Comparison of ENCODE assay signal across 12 cellular contexts in the genomic region with DNA sequence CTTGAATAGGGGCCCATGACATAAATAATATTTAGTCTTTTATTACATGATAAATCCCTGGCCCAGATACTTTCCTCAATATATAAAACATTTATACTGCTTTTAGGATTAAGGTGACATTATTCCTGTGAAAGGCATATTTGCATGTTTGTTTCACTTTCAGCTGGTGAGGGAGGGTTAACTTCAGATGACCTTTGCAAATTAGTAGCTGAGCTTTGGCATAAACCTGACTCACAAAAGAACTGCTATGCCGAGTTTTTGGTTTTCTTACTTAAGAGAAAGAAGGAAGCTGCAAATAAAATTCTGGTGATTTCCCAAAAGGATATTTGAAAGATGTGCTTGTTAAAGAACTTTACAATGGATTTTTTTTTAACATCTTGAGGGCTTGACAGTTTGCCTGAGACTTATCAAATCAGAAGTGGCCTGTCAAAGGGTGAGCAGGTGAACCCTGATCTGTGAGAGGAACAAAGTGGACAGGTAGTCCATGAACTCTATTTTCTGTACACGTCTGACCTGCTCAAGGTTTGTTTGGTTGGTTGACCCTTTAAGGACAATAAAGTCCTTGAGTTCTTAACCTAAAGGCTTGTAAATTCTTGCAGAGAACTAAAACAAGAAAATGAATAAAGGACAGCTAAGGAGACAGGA.
DNase-seq lines count a peak whose midpoint lies in the region; ATAC-seq, FAIRE-seq and TF ChIP-seq lines count a peak whose summit lies in the region.
"Had no signal": no experiment of that assay in that cellular context is flagged by ENCODE, and none has a peak within 500 bp of the region (broad histone marks: within the 10 kb centered on the region; RNA-seq: fewer than 3 reads in every experiment).

No MANE protein-coding gene starts in this region.

- DNase-seq in fibroblast of villous mesenchyme (ENCODE audit: low read depth) (peak; percentile 11), pancreas (no peak), globus pallidus (ENCODE audit: low spot score) (no peak)
- DNase-seq in activated CD8-positive, alpha-beta memory T cell treated with anti-CD3 and anti-CD28 coated beads, Interleukin-2, amount 50 U/mL, for 4 hours: no peak
- no peak for DNase-seq in activated CD4-positive, alpha-beta T cell treated with anti-CD3 and anti-CD28 coated beads, Interleukin-2, amount 10 ng/mL, durations not matched to agents 7 days and 5 days
- DNase-seq: tibial artery had no signal

- no peak overlapping the region for H3K4me3 Mint-ChIP-seq in activated CD4-positive, alpha-beta T cell treated with anti-CD3 and anti-CD28 coated beads, Interleukin-2, amount 10 ng/mL, durations not matched to agents 7 days and 5 days

- WGBS in pancreas, 2 donors: 14 to 17% methylated on average over 2 of the region's 2 CpGs

- no peak overlapping the region for H3K27ac Mint-ChIP-seq in activated CD4-positive, alpha-beta T cell treated with anti-CD3 and anti-CD28 coated beads, Interleukin-2, amount 10 ng/mL, durations not matched to agents 7 days and 5 days

- no peaks in the 10 kb centered on the region for H3K9me3 Mint-ChIP-seq in activated CD4-positive, alpha-beta T cell treated with anti-CD3 and anti-CD28 coated beads, Interleukin-2, amount 10 ng/mL, durations not matched to agents 7 days and 5 days

- H3K36me3 ChIP-seq in pancreas: no peaks in the 10 kb centered on the region
- H3K36me3 ChIP-seq: gastroesophageal sphincter, tibial artery had no signal

- ATAC-seq in GM18858 (IDR thresholded peaks at IDR 0.05; ENCODE audit: unreplicated experiment) (peak; percentile 95), GM21515 (IDR thresholded peaks at IDR 0.05; ENCODE audit: unreplicated experiment) (peak; percentile 92), HG03108 (IDR thresholded peaks at IDR 0.05; ENCODE audit: unreplicated experiment) (peak; percentile 79), pancreas (no peak)
- ATAC-seq: gastroesophageal sphincter, Right ventricle myocardium inferior had no signal

- CTCF ChIA-PET in activated CD4-positive, alpha-beta T cell treated with anti-CD3 and anti-CD28 coated beads, Interleukin-2, amount 10 ng/mL, durations not matched to agents 7 days and 5 days (lab: Charles Lee): no interaction called here

- FAIRE-seq in pancreas (lab: Jason Lieb, UNC): no peak
- FAIRE-seq: H1 had no signal

- peaks cover 9% of the 10 kb centered on the region for H3K27me3 Mint-ChIP-seq in activated CD4-positive, alpha-beta T cell treated with anti-CD3 and anti-CD28 coated beads, Interleukin-2, amount 10 ng/mL, durations not matched to agents 7 days and 5 days

- peak overlapping the region in 1 of 4 donors; percentile 37 for H3K27ac ChIP-seq in pancreas
- H3K27ac ChIP-seq: gastroesophageal sphincter, tibial artery had no signal

- no peaks in the 10 kb centered on the region for H3K36me3 Mint-ChIP-seq in activated CD4-positive, alpha-beta T cell treated with anti-CD3 and anti-CD28 coated beads, Interleukin-2, amount 10 ng/mL, durations not matched to agents 7 days and 5 days (ENCODE audit: low read depth)

- POLR2A ChIA-PET in activated CD4-positive, alpha-beta T cell treated with anti-CD3 and anti-CD28 coated beads, Interleukin-2, amount 10 ng/mL, durations not matched to agents 7 days and 5 days (lab: Charles Lee): no interaction called here

- no peaks in the 10 kb centered on the region for H3K4me1 ChIP-seq in pancreas
- H3K4me1 ChIP-seq: gastroesophageal sphincter, tibial artery had no signal

- H3K4me3 ChIP-seq in fibroblast of villous mesenchyme (ENCODE audit: low read depth, low read length) (no peak overlapping the region), pancreas (no peak overlapping the region)
- H3K4me3 ChIP-seq: gastroesophageal sphincter, tibial artery had no signal

- intact Hi-C loops in pancreas (cut with DNase I): no loop called here

- TF ChIP-seq CTCF in fibroblast of villous mesenchyme (IDR thresholded peaks at IDR 0.05; ENCODE audit: insufficient read depth, low read depth, low read length) (no peak), pancreas (IDR thresholded peaks at IDR 0.05) (no peak)

- H3K9me3 ChIP-seq in pancreas: no peaks in the 10 kb centered on the region
- H3K9me3 ChIP-seq: gastroesophageal sphincter, tibial artery had no signal

- no peaks in the 10 kb centered on the region for H3K4me1 Mint-ChIP-seq in activated CD4-positive, alpha-beta T cell treated with anti-CD3 and anti-CD28 coated beads, Interleukin-2, amount 10 ng/mL, durations not matched to agents 7 days and 5 days

- no peaks in the 10 kb centered on the region for H3K27me3 ChIP-seq in pancreas
- H3K27me3 ChIP-seq: gastroesophageal sphincter, tibial artery had no signal

Comparison
In these comparisons a context has a peak if more than half of its experiments do, and no peak if none do; other contexts are left out.
1. ATAC-seq: peak in GM18858 (single experiment), GM21515 (single experiment) and HG03108 (single experiment); none in pancreas (0 of 4).